Comparison of ENCODE assay signal across 1 cellular context in the genomic region with DNA sequence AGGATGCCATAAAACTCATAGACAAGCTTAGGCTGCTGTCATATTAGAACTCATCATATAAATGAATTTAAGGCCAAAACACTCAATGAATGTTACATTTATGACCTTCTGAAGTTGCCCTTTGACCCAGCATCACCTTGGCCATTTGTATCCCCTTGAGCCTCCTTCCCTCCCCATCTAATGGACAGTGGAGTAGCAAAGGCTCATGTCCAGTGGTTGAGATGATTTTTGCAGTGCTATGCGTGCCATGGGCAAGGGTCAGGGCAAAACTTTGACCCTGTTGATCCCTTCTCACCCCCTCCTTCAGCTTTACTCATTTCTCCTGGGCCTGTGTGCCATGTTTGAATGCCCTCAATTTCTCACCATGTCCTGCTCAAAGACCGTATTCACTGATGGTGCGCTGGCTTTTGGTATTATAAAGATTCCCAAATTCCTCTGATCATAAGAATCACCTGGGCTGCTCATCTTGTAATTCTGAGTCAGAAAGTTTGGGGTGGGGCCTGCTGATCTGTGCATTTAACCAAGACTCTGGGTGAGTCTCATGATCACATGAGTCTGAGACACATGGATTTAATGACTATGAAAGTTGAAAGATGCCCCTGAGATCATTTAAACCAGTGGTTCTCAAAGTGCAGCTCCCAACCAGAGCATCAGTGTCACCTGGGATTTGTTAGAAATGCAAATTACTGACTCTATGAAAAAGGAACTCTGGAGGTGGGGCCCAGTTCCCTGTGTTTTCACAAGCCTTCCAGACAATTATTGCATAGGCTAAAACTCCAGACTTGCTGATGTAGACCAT.
TF ChIP-seq lines count a peak whose summit lies in the region.

No MANE protein-coding gene starts in this region.

TF ChIP-seq in GM12878, 131 proteins besides CTCF, POLR2A, EP300 and RAD21 (continued from another document):
- TF ChIP-seq POU2F2 (IDR thresholded peaks at IDR 0.05; ENCODE audit: borderline replicate concordance, low read depth, low read length) (peak; percentile 94; the same call in 2 of the 3 replicates), CBFB (IDR thresholded peaks at IDR 0.05; ENCODE audit: low read depth) (no peak), MXI1 (IDR thresholded peaks at IDR 0.05; ENCODE audit: low read depth, low read length) (no peak), CREB1 (IDR thresholded peaks at IDR 0.05; ENCODE audit: low read depth) (0 out of 2 replicates have a peak, but pooled peaks have one; percentile 47), SPI1 (IDR thresholded peaks at IDR 0.05; ENCODE audit: borderline replicate concordance, insufficient read depth, low read depth, low read length) (no peak; the same call in 1 of the 2 replicates), RAD51 (IDR thresholded peaks at IDR 0.05) (peak; percentile 81), ZNF24 (IDR thresholded peaks at IDR 0.05) (peak; percentile 19; the same call in 1 of the 2 replicates), TBL1XR1 (IDR thresholded peaks at IDR 0.05; ENCODE audit: low read depth, low read length) (no peak), ZSCAN29 (IDR thresholded peaks at IDR 0.05) (no peak), POLR2AphosphoS2 (IDR thresholded peaks at IDR 0.05; ENCODE audit: low read depth, low read length) (no peak), RELA (IDR thresholded peaks at IDR 0.05; ENCODE audit: borderline replicate concordance, partially characterized antibody) (no peak), ZZZ3 (IDR thresholded peaks at IDR 0.05; ENCODE audit: control insufficient read depth, insufficient read length, low read depth) (no peak), PAX5 (IDR thresholded peaks at IDR 0.05; ENCODE audit: borderline replicate concordance, low read depth, low read length) (no peak), MEF2A (IDR thresholded peaks at IDR 0.05; ENCODE audit: insufficient read depth, low read depth, low read length) (peak; percentile 48), LARP7 (IDR thresholded peaks at IDR 0.05) (no peak), KDM1A (IDR thresholded peaks at IDR 0.05; ENCODE audit: borderline replicate concordance) (no peak), STAT1 (conservative IDR thresholded peaks at IDR 0.05) (no peak), FOS (IDR thresholded peaks at IDR 0.05; ENCODE audit: borderline replicate concordance, extremely low read depth, insufficient read length) (no peak), HDGF (IDR thresholded peaks at IDR 0.05) (peak; percentile 67; the same call in 1 of the 2 replicates), DPF2 (IDR thresholded peaks at IDR 0.05) (no peak), SMC3 (IDR thresholded peaks at IDR 0.05; ENCODE audit: borderline replicate concordance, low read length) (peak; percentile 11; the same call in 1 of the 2 replicates), TCF7 (IDR thresholded peaks at IDR 0.05; ENCODE audit: borderline replicate concordance) (no peak), IKZF1 (conservative IDR thresholded peaks at IDR 0.05) (no peak), NR2C1 (IDR thresholded peaks at IDR 0.05) (peak; percentile 73), YBX1 (IDR thresholded peaks at IDR 0.05) (no peak), RUNX3 (IDR thresholded peaks at IDR 0.05; ENCODE audit: low read length) (peak; percentile 46), TCF12 (IDR thresholded peaks at IDR 0.05; ENCODE audit: low read depth, low read length) (0 out of 2 replicates have a peak, but pooled peaks have one; percentile 71), ZBED1 (IDR thresholded peaks at IDR 0.05; ENCODE audit: borderline replicate concordance) (0 out of 2 replicates have a peak, but pooled peaks have one; percentile 20), GABPA (IDR thresholded peaks at IDR 0.05; ENCODE audit: low read depth) (no peak), NR2F1 (conservative IDR thresholded peaks at IDR 0.05) (peak; percentile 92), CBX3 (IDR thresholded peaks at IDR 0.05; ENCODE audit: borderline replicate concordance, low read depth) (no peak), ZNF217 (IDR thresholded peaks at IDR 0.05) (no peak), KAT2A (conservative IDR thresholded peaks at IDR 0.05; ENCODE audit: control insufficient read depth, low read depth, low read length) (no peak), BHLHE40 (IDR thresholded peaks at IDR 0.05; ENCODE audit: borderline replicate concordance in 1 of 2, low read depth in 2 of 2, low read length in 1 of 2) (peak in 1 of 2 experiments; percentile 47; a peak in 1 of 4 replicates)
- TF ChIP-seq, protein P1, sequence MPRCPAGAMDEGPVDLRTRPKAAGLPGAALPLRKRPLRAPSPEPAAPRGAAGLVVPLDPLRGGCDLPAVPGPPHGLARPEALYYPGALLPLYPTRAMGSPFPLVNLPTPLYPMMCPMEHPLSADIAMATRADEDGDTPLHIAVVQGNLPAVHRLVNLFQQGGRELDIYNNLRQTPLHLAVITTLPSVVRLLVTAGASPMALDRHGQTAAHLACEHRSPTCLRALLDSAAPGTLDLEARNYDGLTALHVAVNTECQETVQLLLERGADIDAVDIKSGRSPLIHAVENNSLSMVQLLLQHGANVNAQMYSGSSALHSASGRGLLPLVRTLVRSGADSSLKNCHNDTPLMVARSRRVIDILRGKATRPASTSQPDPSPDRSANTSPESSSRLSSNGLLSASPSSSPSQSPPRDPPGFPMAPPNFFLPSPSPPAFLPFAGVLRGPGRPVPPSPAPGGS (IDR thresholded peaks at IDR 0.05; ENCODE audit: borderline replicate concordance, insufficient read depth, low read depth, low read length, poor library complexity, severe bottlenecking): peak; percentile 94
- TF ChIP-seq, protein P2, sequence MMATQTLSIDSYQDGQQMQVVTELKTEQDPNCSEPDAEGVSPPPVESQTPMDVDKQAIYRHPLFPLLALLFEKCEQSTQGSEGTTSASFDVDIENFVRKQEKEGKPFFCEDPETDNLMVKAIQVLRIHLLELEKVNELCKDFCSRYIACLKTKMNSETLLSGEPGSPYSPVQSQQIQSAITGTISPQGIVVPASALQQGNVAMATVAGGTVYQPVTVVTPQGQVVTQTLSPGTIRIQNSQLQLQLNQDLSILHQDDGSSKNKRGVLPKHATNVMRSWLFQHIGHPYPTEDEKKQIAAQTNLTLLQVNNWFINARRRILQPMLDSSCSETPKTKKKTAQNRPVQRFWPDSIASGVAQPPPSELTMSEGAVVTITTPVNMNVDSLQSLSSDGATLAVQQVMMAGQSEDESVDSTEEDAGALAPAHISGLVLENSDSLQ (IDR thresholded peaks at IDR 0.05): no peak
- TF ChIP-seq, protein P3, sequence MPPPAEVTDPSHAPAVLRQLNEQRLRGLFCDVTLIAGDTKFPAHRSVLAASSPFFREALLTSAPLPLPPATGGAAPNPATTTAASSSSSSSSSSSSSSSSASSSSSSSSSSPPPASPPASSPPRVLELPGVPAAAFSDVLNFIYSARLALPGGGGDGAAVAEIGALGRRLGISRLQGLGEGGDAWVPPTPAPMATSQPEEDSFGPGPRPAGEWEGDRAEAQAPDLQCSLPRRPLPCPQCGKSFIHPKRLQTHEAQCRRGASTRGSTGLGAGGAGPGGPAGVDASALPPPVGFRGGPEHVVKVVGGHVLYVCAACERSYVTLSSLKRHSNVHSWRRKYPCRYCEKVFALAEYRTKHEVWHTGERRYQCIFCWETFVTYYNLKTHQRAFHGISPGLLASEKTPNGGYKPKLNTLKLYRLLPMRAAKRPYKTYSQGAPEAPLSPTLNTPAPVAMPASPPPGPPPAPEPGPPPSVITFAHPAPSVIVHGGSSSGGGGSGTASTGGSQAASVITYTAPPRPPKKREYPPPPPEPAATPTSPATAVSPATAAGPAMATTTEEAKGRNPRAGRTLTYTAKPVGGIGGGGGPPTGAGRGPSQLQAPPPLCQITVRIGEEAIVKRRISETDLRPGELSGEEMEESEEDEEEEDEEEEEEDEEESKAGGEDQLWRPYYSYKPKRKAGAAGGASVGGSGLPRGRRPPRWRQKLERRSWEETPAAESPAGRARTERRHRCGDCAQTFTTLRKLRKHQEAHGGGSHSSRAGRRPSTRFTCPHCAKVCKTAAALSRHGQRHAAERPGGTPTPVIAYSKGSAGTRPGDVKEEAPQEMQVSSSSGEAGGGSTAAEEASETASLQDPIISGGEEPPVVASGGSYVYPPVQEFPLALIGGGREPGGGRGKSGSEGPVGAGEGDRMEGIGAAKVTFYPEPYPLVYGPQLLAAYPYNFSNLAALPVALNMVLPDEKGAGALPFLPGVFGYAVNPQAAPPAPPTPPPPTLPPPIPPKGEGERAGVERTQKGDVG (CRISPR knock-in tag; IDR thresholded peaks at IDR 0.05): 0 out of 2 replicates have a peak, but pooled peaks have one; percentile 65
- TF ChIP-seq, protein P4, sequence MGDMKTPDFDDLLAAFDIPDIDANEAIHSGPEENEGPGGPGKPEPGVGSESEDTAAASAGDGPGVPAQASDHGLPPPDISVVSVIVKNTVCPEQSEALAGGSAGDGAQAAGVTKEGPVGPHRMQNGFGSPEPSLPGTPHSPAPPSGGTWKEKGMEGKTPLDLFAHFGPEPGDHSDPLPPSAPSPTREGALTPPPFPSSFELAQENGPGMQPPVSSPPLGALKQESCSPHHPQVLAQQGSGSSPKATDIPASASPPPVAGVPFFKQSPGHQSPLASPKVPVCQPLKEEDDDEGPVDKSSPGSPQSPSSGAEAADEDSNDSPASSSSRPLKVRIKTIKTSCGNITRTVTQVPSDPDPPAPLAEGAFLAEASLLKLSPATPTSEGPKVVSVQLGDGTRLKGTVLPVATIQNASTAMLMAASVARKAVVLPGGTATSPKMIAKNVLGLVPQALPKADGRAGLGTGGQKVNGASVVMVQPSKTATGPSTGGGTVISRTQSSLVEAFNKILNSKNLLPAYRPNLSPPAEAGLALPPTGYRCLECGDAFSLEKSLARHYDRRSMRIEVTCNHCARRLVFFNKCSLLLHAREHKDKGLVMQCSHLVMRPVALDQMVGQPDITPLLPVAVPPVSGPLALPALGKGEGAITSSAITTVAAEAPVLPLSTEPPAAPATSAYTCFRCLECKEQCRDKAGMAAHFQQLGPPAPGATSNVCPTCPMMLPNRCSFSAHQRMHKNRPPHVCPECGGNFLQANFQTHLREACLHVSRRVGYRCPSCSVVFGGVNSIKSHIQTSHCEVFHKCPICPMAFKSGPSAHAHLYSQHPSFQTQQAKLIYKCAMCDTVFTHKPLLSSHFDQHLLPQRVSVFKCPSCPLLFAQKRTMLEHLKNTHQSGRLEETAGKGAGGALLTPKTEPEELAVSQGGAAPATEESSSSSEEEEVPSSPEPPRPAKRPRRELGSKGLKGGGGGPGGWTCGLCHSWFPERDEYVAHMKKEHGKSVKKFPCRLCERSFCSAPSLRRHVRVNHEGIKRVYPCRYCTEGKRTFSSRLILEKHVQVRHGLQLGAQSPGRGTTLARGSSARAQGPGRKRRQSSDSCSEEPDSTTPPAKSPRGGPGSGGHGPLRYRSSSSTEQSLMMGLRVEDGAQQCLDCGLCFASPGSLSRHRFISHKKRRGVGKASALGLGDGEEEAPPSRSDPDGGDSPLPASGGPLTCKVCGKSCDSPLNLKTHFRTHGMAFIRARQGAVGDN (IDR thresholded peaks at IDR 0.05): peak; percentile 72
- TF ChIP-seq, protein P5, sequence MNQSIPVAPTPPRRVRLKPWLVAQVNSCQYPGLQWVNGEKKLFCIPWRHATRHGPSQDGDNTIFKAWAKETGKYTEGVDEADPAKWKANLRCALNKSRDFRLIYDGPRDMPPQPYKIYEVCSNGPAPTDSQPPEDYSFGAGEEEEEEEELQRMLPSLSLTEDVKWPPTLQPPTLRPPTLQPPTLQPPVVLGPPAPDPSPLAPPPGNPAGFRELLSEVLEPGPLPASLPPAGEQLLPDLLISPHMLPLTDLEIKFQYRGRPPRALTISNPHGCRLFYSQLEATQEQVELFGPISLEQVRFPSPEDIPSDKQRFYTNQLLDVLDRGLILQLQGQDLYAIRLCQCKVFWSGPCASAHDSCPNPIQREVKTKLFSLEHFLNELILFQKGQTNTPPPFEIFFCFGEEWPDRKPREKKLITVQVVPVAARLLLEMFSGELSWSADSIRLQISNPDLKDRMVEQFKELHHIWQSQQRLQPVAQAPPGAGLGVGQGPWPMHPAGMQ (IDR thresholded peaks at IDR 0.05; ENCODE audit: borderline replicate concordance): no peak
- TF ChIP-seq, protein P6, sequence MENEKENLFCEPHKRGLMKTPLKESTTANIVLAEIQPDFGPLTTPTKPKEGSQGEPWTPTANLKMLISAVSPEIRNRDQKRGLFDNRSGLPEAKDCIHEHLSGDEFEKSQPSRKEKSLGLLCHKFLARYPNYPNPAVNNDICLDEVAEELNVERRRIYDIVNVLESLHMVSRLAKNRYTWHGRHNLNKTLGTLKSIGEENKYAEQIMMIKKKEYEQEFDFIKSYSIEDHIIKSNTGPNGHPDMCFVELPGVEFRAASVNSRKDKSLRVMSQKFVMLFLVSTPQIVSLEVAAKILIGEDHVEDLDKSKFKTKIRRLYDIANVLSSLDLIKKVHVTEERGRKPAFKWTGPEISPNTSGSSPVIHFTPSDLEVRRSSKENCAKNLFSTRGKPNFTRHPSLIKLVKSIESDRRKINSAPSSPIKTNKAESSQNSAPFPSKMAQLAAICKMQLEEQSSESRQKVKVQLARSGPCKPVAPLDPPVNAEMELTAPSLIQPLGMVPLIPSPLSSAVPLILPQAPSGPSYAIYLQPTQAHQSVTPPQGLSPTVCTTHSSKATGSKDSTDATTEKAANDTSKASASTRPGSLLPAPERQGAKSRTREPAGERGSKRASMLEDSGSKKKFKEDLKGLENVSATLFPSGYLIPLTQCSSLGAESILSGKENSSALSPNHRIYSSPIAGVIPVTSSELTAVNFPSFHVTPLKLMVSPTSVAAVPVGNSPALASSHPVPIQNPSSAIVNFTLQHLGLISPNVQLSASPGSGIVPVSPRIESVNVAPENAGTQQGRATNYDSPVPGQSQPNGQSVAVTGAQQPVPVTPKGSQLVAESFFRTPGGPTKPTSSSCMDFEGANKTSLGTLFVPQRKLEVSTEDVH (IDR thresholded peaks at IDR 0.05; ENCODE audit: low read depth, partially characterized antibody): no peak
